Comparison of ENCODE assay signal across 8 cellular contexts in the genomic region with DNA sequence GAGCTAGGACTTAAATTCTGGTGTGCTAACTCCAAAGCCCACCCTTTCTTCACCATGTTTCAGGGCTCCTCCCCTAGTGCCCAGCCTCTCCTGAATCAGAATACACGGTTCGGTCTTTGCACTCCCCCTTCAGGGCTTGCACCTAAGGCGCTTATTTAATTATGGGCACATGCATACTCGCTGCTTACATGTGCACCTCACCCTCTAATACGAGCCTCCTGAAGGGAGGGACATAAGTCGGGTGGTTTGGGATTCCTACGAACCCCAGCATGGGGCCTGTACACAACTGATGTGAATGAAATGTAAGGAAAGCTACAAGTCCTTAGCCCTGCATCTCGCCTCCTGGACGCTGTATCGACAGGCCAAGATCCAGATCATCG. TPM values are rescaled to one million over a fixed set of nuclear protein-coding genes. Genes with fewer than 3 reads are reported as not detected.
A peak's percentile ranks its signal among the peaks of the same experiment; 100 is the strongest.
DNase-seq lines count a peak whose midpoint lies in the region; ATAC-seq and TF ChIP-seq lines count a peak whose summit lies in the region.

No MANE protein-coding gene starts in this region.

- H3K18ac ChIP-seq in mesendoderm (ENCODE audit: low read length), result no peak overlapping the region

- WGBS in mesendoderm (ENCODE audit: extremely low coverage, insufficient coverage, low lambda C conversion rate), result no CpG with 5 or more reads among the region's 11 CpGs

- ATAC-seq in GM19397 (IDR thresholded peaks at IDR 0.05; ENCODE audit: unreplicated experiment), result peak; percentile 3

- H3K9me2 ChIP-seq in OCI-LY7 (ENCODE audit: insufficient read depth, low read length), result no peaks in the 10 kb centered on the region

- H3K79me2 ChIP-seq in OCI-LY7 (ENCODE audit: insufficient read depth, low read depth, low read length), result no peaks in the 10 kb centered on the region
- no peaks in the 10 kb centered on the region for H3K79me2 ChIP-seq in mesendoderm (ENCODE audit: control insufficient read depth, insufficient read depth, low read length)

- peak overlapping the region; percentile 81 for H3K4me2 ChIP-seq in OCI-LY7 (ENCODE audit: low read length)
- H3K4me2 ChIP-seq in mesendoderm (ENCODE audit: low read length), result peak overlapping the region; percentile 100

- no peaks in the 10 kb centered on the region for H3K9me3 ChIP-seq in OCI-LY7 (ENCODE audit: low read length)
- no peaks in the 10 kb centered on the region for H3K9me3 ChIP-seq in colonic mucosa
- H3K9me3 ChIP-seq in vagina, result no peaks in the 10 kb centered on the region

- no peaks in the 10 kb centered on the region for H4K20me1 ChIP-seq in OCI-LY7 (ENCODE audit: insufficient read depth, low read length)

- TF ChIP-seq CTCF in AG10803 (conservative IDR thresholded peaks at IDR 0.05; ENCODE audit: low read length), result peak; percentile 23
- TF ChIP-seq CTCF in OCI-LY7 (conservative IDR thresholded peaks at IDR 0.05; ENCODE audit: low read length), result peak; percentile 45
- TF ChIP-seq CTCF in colonic mucosa (IDR thresholded peaks at IDR 0.05), result no peak
- no peak for TF ChIP-seq CTCF in vagina (IDR thresholded peaks at IDR 0.05)

- H2BK5ac ChIP-seq in mesendoderm (ENCODE audit: low read length), result no peak overlapping the region

- H2AK5ac ChIP-seq in mesendoderm (ENCODE audit: low read length), result no peak overlapping the region

- no peak overlapping the region for H4K5ac ChIP-seq in mesendoderm (ENCODE audit: low read length)

- H3K4me1 ChIP-seq in OCI-LY7 (ENCODE audit: insufficient read depth, low read length, poor library complexity, severe bottlenecking), result peaks cover 20% of the 10 kb centered on the region
- no peaks in the 10 kb centered on the region for H3K4me1 ChIP-seq in colonic mucosa
- no peaks in the 10 kb centered on the region for H3K4me1 ChIP-seq in mesendoderm (ENCODE audit: control insufficient read depth, low read depth, low read length)
- H3K4me1 ChIP-seq in vagina, result peaks cover 17% of the 10 kb centered on the region

- H3K27ac ChIP-seq in OCI-LY7 (ENCODE audit: low read depth, low read length, poor library complexity, severe bottlenecking) (no peak overlapping the region), colonic mucosa (no peak overlapping the region), mesendoderm (ENCODE audit: low read depth, low read length) (no peak overlapping the region), vagina (peak overlapping the region; percentile 73)

- H3K36me3 ChIP-seq in OCI-LY7 (ENCODE audit: insufficient read depth, low read length) (no peaks in the 10 kb centered on the region), colonic mucosa (no peaks in the 10 kb centered on the region), mesendoderm (ENCODE audit: control insufficient read depth, insufficient read depth, low read length) (no peaks in the 10 kb centered on the region), vagina (peaks cover 0 to 2% of the 10 kb centered on the region in 2 donors)

- H3K56ac ChIP-seq in mesendoderm (ENCODE audit: low read length), result peak overlapping the region; percentile 86

- H2BK120ac ChIP-seq in mesendoderm (ENCODE audit: low read depth, low read length), result no peak overlapping the region

- H4K8ac ChIP-seq in mesendoderm (ENCODE audit: low read depth, low read length), result no peak overlapping the region

- DNase-seq in AG10803 (ENCODE audit: low read depth), result peak; percentile 16
- DNase-seq in OCI-LY7 (ENCODE audit: low spot score), result peak; percentile 50
- DNase-seq in colonic mucosa, result peak; percentile 26
- peak; percentile 38 for DNase-seq in mesendoderm
- DNase-seq in vagina (ENCODE audit: extremely low spot score in 2 of 2), result no peak
- no peak for DNase-seq in 8988T
- no peak for DNase-seq in retina

- BruUV-seq in OCI-LY7 (replicated peaks; lab: Mats Ljungman, UMichigan), result no TSS peak

- intact Hi-C loops in OCI-LY7 (cut with micrococcal nuclease; ENCODE audit: unreplicated experiment), result no loop called here
- intact Hi-C loops in colonic mucosa (cut with DNase I), result no loop called here
- intact Hi-C loops in vagina (cut with DNase I), result no loop called here

- H3K4me3 ChIP-seq in AG10803 (ENCODE audit: low read length) (peak overlapping the region; percentile 81), OCI-LY7 (ENCODE audit: low read depth, low read length, poor library complexity, severe bottlenecking) (peak overlapping the region; percentile 72), colonic mucosa (peak overlapping the region; percentile 37), mesendoderm (ENCODE audit: low read length) (peak overlapping the region; percentile 95), vagina (peak overlapping the region; percentile 55 to 57)

- no peak overlapping the region for H2BK15ac ChIP-seq in mesendoderm (replicated peaks; ENCODE audit: low read depth)

- TF ChIP-seq POLR2A in vagina (IDR thresholded peaks at IDR 0.05), result no peak

- H2AFZ ChIP-seq in OCI-LY7 (ENCODE audit: low read length), result peak overlapping the region; percentile 70

- H3K23ac ChIP-seq in mesendoderm (ENCODE audit: low read length), result no peak overlapping the region

- peaks cover 2% of the 10 kb centered on the region for H3K79me1 ChIP-seq in mesendoderm (ENCODE audit: low read length)

- CTCF ChIA-PET in OCI-LY7 (lab: Charles Lee; ENCODE audit: unreplicated experiment), result no interaction called here

- H3K27me3 ChIP-seq in colonic mucosa (no peaks in the 10 kb centered on the region), mesendoderm (ENCODE audit: insufficient read depth, low read length, poor library complexity) (no peaks in the 10 kb centered on the region), vagina (no peaks in the 10 kb centered on the region)

- POLR2A ChIA-PET in OCI-LY7 (lab: Charles Lee), result interaction anchor here (0.7 to 1.2 kb wide), 2 partner anchors 9 to 32 kb away, joined by 3 read pairs; no protein-coding TSS in a partner anchor

- peak overlapping the region; percentile 6 to 84 for H3K9ac ChIP-seq in colonic mucosa (ENCODE audit: low read depth in 2 of 2, low read length in 2 of 2)
- H3K9ac ChIP-seq in mesendoderm (ENCODE audit: low read length), result peak overlapping the region; percentile 76

- H3K4ac ChIP-seq in mesendoderm (ENCODE audit: low read depth, low read length), result no peak overlapping the region

RNA-seq across cellular contexts. Expression of gene IFT172, which starts 0.4 kb away (rescaled TPM):
- 20.4 and 26.8 TPM in 2 replicates for total RNA-seq in OCI-LY7 (2014; rRNA removed; shearing (Covaris generic))
- total RNA-seq in OCI-LY7 (2022) (13.7 and 13.9 TPM in 2 replicates), colonic mucosa (10 to 100 TPM; 34.7 to 52.6 TPM), vagina (30.7 TPM)
- 6.7 TPM for polyA plus RNA-seq in mesendoderm (2013, experiment 1 of 2)
- polyA plus RNA-seq in mesendoderm (2013, experiment 2 of 2), result 5.4 TPM

RNA-seq across cellular contexts. Expression of gene FNDC4, which starts 5.9 kb away (rescaled TPM):
- total RNA-seq in OCI-LY7 (2014; rRNA removed; shearing (Covaris generic)), result not detected in 2 replicates
- total RNA-seq in OCI-LY7 (2022), result not detected in 2 replicates
- total RNA-seq in colonic mucosa, result 1 to 10 TPM in 1 of 2 donors, under 1 TPM in 1; 0.64 to 1.1 TPM
- 2.7 TPM for polyA plus RNA-seq in mesendoderm (2013, experiment 1 of 2)
- 3.1 TPM for polyA plus RNA-seq in mesendoderm (2013, experiment 2 of 2)
- total RNA-seq in vagina, result 18.2 TPM

RNA-seq across cellular contexts. Expression of gene GCKR, which starts 7.5 kb away (rescaled TPM):
- not detected in 2 replicates for total RNA-seq in OCI-LY7 (2014; rRNA removed; shearing (Covaris generic))
- total RNA-seq in OCI-LY7 (2022) (not detected in 2 replicates), colonic mucosa (under 1 TPM; 0.22 to 0.40 TPM), vagina (0.98 TPM)
- polyA plus RNA-seq in mesendoderm (2013, experiment 1 of 2), result 0.07 TPM
- 0.04 TPM for polyA plus RNA-seq in mesendoderm (2013, experiment 2 of 2)

RNA-seq across cellular contexts. Expression of gene KRTCAP3, which starts 46.9 kb away (rescaled TPM):
- total RNA-seq in OCI-LY7 (2014; rRNA removed; shearing (Covaris generic)), result 1.9 and 10.9 TPM in 2 replicates
- total RNA-seq in OCI-LY7 (2022) (6.9 and 8.3 TPM in 2 replicates), colonic mucosa (100 to 1,000 TPM in 1 of 2 donors, 10 to 100 TPM in 1; 91.8 to 147 TPM), vagina (3.9 TPM)
- polyA plus RNA-seq in mesendoderm (2013, experiment 1 of 2), result 38.3 TPM
- 38.8 TPM for polyA plus RNA-seq in mesendoderm (2013, experiment 2 of 2)

Comparison
In these comparisons a context has a peak if more than half of its experiments do, and no peak if none do; other contexts are left out.
1. DNase-seq: peak in AG10803 (single experiment), OCI-LY7 (single experiment), colonic mucosa (single experiment) and mesendoderm (single experiment); none in vagina (0 of 2), 8988T (single experiment) and retina (single experiment).
2. H3K4me3 ChIP-seq: peak in every context shown above with its lines; median percentile 95 in mesendoderm; 81 in AG10803; 72 in OCI-LY7; 56 in vagina; 37 in colonic mucosa.
3. CTCF ChIP-seq: peak in AG10803 (single experiment) and OCI-LY7 (single experiment); none in colonic mucosa (single experiment) and vagina (0 of 3).